In the genomic region with DNA sequence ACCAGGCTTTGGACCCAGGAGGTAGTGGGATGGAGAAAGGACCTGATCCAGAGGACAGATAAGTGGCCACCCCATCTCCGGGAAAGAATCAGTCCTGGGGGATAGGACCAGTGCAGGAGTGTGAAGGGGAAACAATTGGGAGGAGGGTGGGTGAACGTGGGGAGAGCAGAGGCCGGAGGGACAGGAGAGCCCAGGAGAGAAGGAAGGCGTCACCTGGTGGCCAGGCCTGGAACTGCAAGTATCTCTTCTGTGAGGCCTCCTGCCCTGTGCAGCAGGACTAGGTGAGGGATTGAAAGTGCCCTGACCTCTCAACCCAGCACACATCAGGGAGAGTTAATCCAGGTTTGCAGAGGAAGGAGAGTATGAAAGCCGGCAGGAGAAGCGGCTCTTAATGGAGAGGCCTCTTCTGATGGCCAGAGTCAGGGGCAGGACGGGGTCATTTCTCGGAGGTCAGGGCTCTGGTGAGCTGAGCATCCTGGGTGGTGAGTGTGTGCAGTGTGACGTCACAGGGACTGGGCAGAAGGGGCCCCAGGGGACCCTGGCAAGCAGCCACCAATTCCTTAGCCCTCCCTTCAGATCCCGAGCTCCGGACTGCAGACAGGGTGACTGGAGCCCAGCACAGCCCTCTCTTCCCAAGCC, we compare ENCODE assay signal across 8 cellular contexts. TPM values are rescaled to one million over a fixed set of nuclear protein-coding genes. Genes with fewer than 3 reads are reported as not detected.
A peak's percentile ranks its signal among the peaks of the same experiment; 100 is the strongest.
DNase-seq lines count a peak whose midpoint lies in the region; ATAC-seq, FAIRE-seq and TF ChIP-seq lines count a peak whose summit lies in the region.

No MANE protein-coding gene starts in this region.

- no peak for TF ChIP-seq POLR2A in H54 (IDR thresholded peaks at IDR 0.05; ENCODE audit: low read depth, low read length)

- no peaks in the 10 kb centered on the region for H4K20me1 ChIP-seq in BLaER1

- 30% methylated on average over 11 of the region's 11 CpGs for WGBS in liver

- no peaks in the 10 kb centered on the region for H3K9me3 ChIP-seq in BLaER1
- no peaks in the 10 kb centered on the region for H3K9me3 ChIP-seq in liver (ENCODE audit: control insufficient read depth in 4 of 4, low read length in 3 of 4)

- H3K4me3 ChIP-seq in BLaER1: no peak overlapping the region
- no peak overlapping the region for H3K4me3 ChIP-seq in liver (ENCODE audit: low read depth in 1 of 3, low read length in 3 of 3)

- peak; percentile 93 for TF ChIP-seq CTCF in liver (IDR thresholded peaks at IDR 0.05; ENCODE audit: low read depth, low read length, missing input control)

- DNase-seq in H54 (ENCODE audit: insufficient read length, low spot score): peak; percentile 91
- peak; percentile 26 for DNase-seq in NCI-H446 treated with DMSO at 0.1 percent for 48 hours (lab: John Stamatoyannopoulos, UW)
- peak; percentile 87 for DNase-seq in activated CD4-positive, alpha-beta T cell treated with anti-CD3 and anti-CD28 coated beads for 48 hours
- DNase-seq in dedifferentiated amniotic fluid mesenchymal stem cell (ENCODE audit: extremely low spot score): peak; percentile 75
- DNase-seq in stimulated activated CD4-positive, alpha-beta T cell treated with anti-CD3 and anti-CD28 coated beads, TNF-alpha, amount 100 ng/mL, for 24 hours (ENCODE audit: low read depth in 3 of 3): peak; percentile 34 to 78 (median 43)

- TF ChIP-seq RAD21 in liver (IDR thresholded peaks at IDR 0.05): peak; percentile 82 to 91

- H3K27ac ChIP-seq in BLaER1 (no peak overlapping the region), liver (ENCODE audit: low read depth in 1 of 2, low read length in 2 of 2) (no peak overlapping the region)

- H3K27me3 ChIP-seq in BLaER1: no peaks in the 10 kb centered on the region
- no peaks in the 10 kb centered on the region for H3K27me3 ChIP-seq in liver (ENCODE audit: control insufficient read depth in 4 of 4, insufficient read depth in 4 of 4, low read length in 3 of 4)

- peak overlapping the region; percentile 70; the same call in 1 of the 2 replicates for H3K4me2 ChIP-seq in BLaER1

- H3K36me3 ChIP-seq in BLaER1 (no peaks in the 10 kb centered on the region), liver (ENCODE audit: control insufficient read depth in 4 of 4, insufficient read depth in 3 of 4, low read depth in 1 of 4, low read length in 3 of 4) (peaks cover 0 to 5% (median 1%) of the 10 kb centered on the region in 4 donors)

- H3K4me1 ChIP-seq in BLaER1 (peaks cover 45% of the 10 kb centered on the region), liver (ENCODE audit: control insufficient read depth in 4 of 4, insufficient read depth in 4 of 4, low read length in 3 of 4) (peaks cover 7 to 18% (median 12%) of the 10 kb centered on the region in 4 donors)

- no peak for ATAC-seq in GM21529 (IDR thresholded peaks at IDR 0.05; ENCODE audit: unreplicated experiment)

- FAIRE-seq in H54 (lab: Jason Lieb, UNC): no peak

- H3K9ac ChIP-seq in BLaER1 (no peak overlapping the region), liver (ENCODE audit: low read depth in 1 of 2, low read length in 2 of 2) (no peak overlapping the region)

TF ChIP-seq in liver, 16 proteins besides CTCF, POLR2A, EP300 and RAD21:
- TF ChIP-seq, protein P1, sequence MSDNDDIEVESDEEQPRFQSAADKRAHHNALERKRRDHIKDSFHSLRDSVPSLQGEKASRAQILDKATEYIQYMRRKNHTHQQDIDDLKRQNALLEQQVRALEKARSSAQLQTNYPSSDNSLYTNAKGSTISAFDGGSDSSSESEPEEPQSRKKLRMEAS (IDR thresholded peaks at IDR 0.05): no peak
- no peak for TF ChIP-seq HNF4A (conservative IDR thresholded peaks at IDR 0.05)
- no peak for TF ChIP-seq TAF1 (conservative IDR thresholded peaks at IDR 0.05)
- TF ChIP-seq, protein P2, sequence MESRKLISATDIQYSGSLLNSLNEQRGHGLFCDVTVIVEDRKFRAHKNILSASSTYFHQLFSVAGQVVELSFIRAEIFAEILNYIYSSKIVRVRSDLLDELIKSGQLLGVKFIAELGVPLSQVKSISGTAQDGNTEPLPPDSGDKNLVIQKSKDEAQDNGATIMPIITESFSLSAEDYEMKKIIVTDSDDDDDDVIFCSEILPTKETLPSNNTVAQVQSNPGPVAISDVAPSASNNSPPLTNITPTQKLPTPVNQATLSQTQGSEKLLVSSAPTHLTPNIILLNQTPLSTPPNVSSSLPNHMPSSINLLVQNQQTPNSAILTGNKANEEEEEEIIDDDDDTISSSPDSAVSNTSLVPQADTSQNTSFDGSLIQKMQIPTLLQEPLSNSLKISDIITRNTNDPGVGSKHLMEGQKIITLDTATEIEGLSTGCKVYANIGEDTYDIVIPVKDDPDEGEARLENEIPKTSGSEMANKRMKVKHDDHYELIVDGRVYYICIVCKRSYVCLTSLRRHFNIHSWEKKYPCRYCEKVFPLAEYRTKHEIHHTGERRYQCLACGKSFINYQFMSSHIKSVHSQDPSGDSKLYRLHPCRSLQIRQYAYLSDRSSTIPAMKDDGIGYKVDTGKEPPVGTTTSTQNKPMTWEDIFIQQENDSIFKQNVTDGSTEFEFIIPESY (IDR thresholded peaks at IDR 0.05): no peak
- TF ChIP-seq SP1 (IDR thresholded peaks at IDR 0.05): no peak
- TF ChIP-seq RXRA (IDR thresholded peaks at IDR 0.05): no peak
- TF ChIP-seq FOXA2 (IDR thresholded peaks at IDR 0.05): no peak
- no peak for TF ChIP-seq NR2F2 (IDR thresholded peaks at IDR 0.05)
- no peak for TF ChIP-seq YY1 (IDR thresholded peaks at IDR 0.05)

RNA-seq across cellular contexts. Expression of a gene that starts 9.2 kb away (rescaled TPM):
- 1 to 10 TPM; 3.4 to 4.6 TPM for total RNA-seq in liver
- 10 to 100 TPM; 12.5 to 13.7 TPM for polyA plus RNA-seq in liver

RNA-seq across cellular contexts. Expression of a gene that starts 13.2 kb away (rescaled TPM):
- total RNA-seq in liver: under 1 TPM in 1 of 2 donors, not detected in 1; 0.75 TPM
- polyA plus RNA-seq in liver: under 1 TPM; 0.01 to 0.46 TPM

RNA-seq across cellular contexts. Expression of a gene that starts 30.8 kb away (rescaled TPM):
- total RNA-seq in liver: under 1 TPM; 0.17 to 0.28 TPM
- under 1 TPM in 1 of 2 donors, not detected in 1; 0.25 TPM for polyA plus RNA-seq in liver

Comparison
In these comparisons a context has a peak if more than half of its experiments do, and no peak if none do; other contexts are left out.
1. DNase-seq: peak in every context shown above with its lines; median percentile 91 in H54; 87 in activated CD4-positive, alpha-beta T cell treated with anti-CD3 and anti-CD28 coated beads for 48 hours; 75 in dedifferentiated amniotic fluid mesenchymal stem cell; 43 in stimulated activated CD4-positive, alpha-beta T cell treated with anti-CD3 and anti-CD28 coated beads, TNF-alpha, amount 100 ng/mL, for 24 hours; 26 in NCI-H446 treated with DMSO at 0.1 percent for 48 hours.